In genomic region chr9:87502446-87503232, GRCh38 we compare ENCODE assay signal across 13 cellular contexts. TPM values are rescaled to one million over a fixed set of nuclear protein-coding genes. Genes with fewer than 3 reads are reported as not detected.
DNase-seq lines count a peak whose midpoint lies in the region; ATAC-seq, FAIRE-seq and TF ChIP-seq lines count a peak whose summit lies in the region.
"Had no signal": no experiment of that assay in that cellular context is flagged by ENCODE, and none has a peak within 500 bp of the region (broad histone marks: within the 10 kb centered on the region; RNA-seq: fewer than 3 reads in every experiment).

No MANE protein-coding gene starts in this region.

- H3K18ac ChIP-seq in H1 (ENCODE audit: extremely low read depth, low read length): no peak overlapping the region

- in situ Hi-C loops in KBM-7 (cut with MboI; ENCODE audit: low pct_unique_long_range_greater_than_20kb, low sequenced_read_pairs): no loop called here

- H3K27me3 Mint-ChIP-seq in CD14-positive monocyte (ENCODE audit: low read depth in 3 of 3): peaks cover 0 to 2% (median 0%) of the 10 kb centered on the region in 3 donors
- H3K27me3 Mint-ChIP-seq in activated CD4-positive, alpha-beta T cell treated with anti-CD3 and anti-CD28 coated beads for 36 hours: peaks cover 26% of the 10 kb centered on the region
- no peaks in the 10 kb centered on the region for H3K27me3 Mint-ChIP-seq in endodermal cell (ENCODE audit: insufficient read depth)

- H3K23me2 ChIP-seq in H1 (ENCODE audit: low read depth, low read length): peaks cover 9% of the 10 kb centered on the region; the same call in 1 of the 2 replicates

- 0 out of 2 replicates have a peak overlapping the region, but pooled peaks have one; percentile 5 for H2BK15ac ChIP-seq in H1 (ENCODE audit: low read length)

- no peak overlapping the region for H3K4me3 ChIP-seq in H1 (ENCODE audit: extremely low read depth in 1 of 4, insufficient read depth in 2 of 4, low read depth in 3 of 4, low read length in 4 of 4)
- H3K4me3 ChIP-seq in neural cell (ENCODE audit: low read length): peak overlapping the region; percentile 30
- H3K4me3 ChIP-seq in endodermal cell (ENCODE audit: low read length): no peak overlapping the region

- no peak overlapping the region for H3K23ac ChIP-seq in H1 (ENCODE audit: insufficient read length)

- H3K4me3 Mint-ChIP-seq in CD14-positive monocyte (peak overlapping the region; percentile 60 to 78), endodermal cell (no peak overlapping the region)
- no peak overlapping the region for H3K4me3 Mint-ChIP-seq in activated CD4-positive, alpha-beta T cell treated with anti-CD3 and anti-CD28 coated beads for 36 hours
- H3K4me3 Mint-ChIP-seq: memory B cell had no signal

- no peak overlapping the region for H2BK120ac ChIP-seq in H1 (replicated peaks; ENCODE audit: low read depth, low read length)

- TF ChIP-seq CTCF in CD14-positive monocyte (IDR thresholded peaks at IDR 0.05) (no peak), H1 (IDR thresholded peaks at IDR 0.05; ENCODE audit: control extremely low read depth in 1 of 3, insufficient read depth in 1 of 3, low read depth in 1 of 3, low read length in 3 of 3) (no peak), neural cell (IDR thresholded peaks at IDR 0.05; ENCODE audit: poor library complexity, severe bottlenecking) (no peak), endodermal cell (conservative IDR thresholded peaks at IDR 0.05) (no peak)

- H3K36me3 ChIP-seq in H1 (ENCODE audit: control insufficient read depth in 2 of 4, insufficient read depth in 4 of 4, low read length in 3 of 4) (peaks cover 5 to 42% (median 10%) of the 10 kb centered on the region in 4 experiments), neural cell (ENCODE audit: insufficient read depth, low read length) (peaks cover 6% of the 10 kb centered on the region), endodermal cell (ENCODE audit: control insufficient read depth, insufficient read depth, low read length) (peaks cover 48% of the 10 kb centered on the region)

- H3K4me1 Mint-ChIP-seq in CD14-positive monocyte (peaks cover 63% of the 10 kb centered on the region), endodermal cell (peaks cover 33% of the 10 kb centered on the region)
- peaks cover 30% of the 10 kb centered on the region for H3K4me1 Mint-ChIP-seq in activated CD4-positive, alpha-beta T cell treated with anti-CD3 and anti-CD28 coated beads for 36 hours

- H3K4me2 ChIP-seq in H1 (ENCODE audit: insufficient read depth in 1 of 2, low read depth in 2 of 2, low read length in 2 of 2) (no peak overlapping the region; a peak in 1 of 4 replicates), neural cell (ENCODE audit: low read length) (no peak overlapping the region)

- no peak overlapping the region for H2AFZ ChIP-seq in H1 (ENCODE audit: low read length)
- H2AFZ ChIP-seq in neural cell (ENCODE audit: low read depth, low read length): no peak overlapping the region

- H3K79me2 ChIP-seq in H1 (ENCODE audit: control insufficient read depth in 1 of 2, insufficient read depth in 2 of 2, low read length in 2 of 2) (peaks cover 9 to 91% of the 10 kb centered on the region in 2 experiments), neural cell (replicated peaks; ENCODE audit: insufficient read depth, low read length) (peaks cover 59% of the 10 kb centered on the region)

- H3K14ac ChIP-seq in H1 (ENCODE audit: insufficient read length): no peak overlapping the region

- H4K20me1 ChIP-seq in H1 (replicated peaks in 1 of 2; ENCODE audit: control insufficient read depth in 1 of 2, insufficient read depth in 2 of 2, low read length in 2 of 2) (peaks cover 12 to 16% of the 10 kb centered on the region in 2 experiments), neural cell (ENCODE audit: insufficient read depth) (no peaks in the 10 kb centered on the region)

- H3K4ac ChIP-seq in H1 (replicated peaks; ENCODE audit: insufficient read length, low read depth, low read length): no peak overlapping the region

- no peak overlapping the region for H2BK20ac ChIP-seq in H1 (ENCODE audit: low read length)

- TF ChIP-seq POLR2A in H1 (IDR thresholded peaks at IDR 0.05; ENCODE audit: control extremely low read depth in 1 of 2, low read depth in 2 of 2, low read length in 2 of 2): no peak

- H3K9me3 ChIP-seq in H1 (ENCODE audit: insufficient read depth in 2 of 2, low read depth in 1 of 2, low read length in 1 of 2) (no peaks in the 10 kb centered on the region), neural cell (ENCODE audit: low read length) (no peaks in the 10 kb centered on the region), endodermal cell (ENCODE audit: control insufficient read depth, low read length) (no peaks in the 10 kb centered on the region)
- H3K9me3 ChIP-seq: BE2C had no signal

- H4K91ac ChIP-seq in H1 (replicated peaks; ENCODE audit: insufficient read length, low read length): no peak overlapping the region

- CTCF ChIA-PET in H1 (lab: Charles Lee; ENCODE audit: partially characterized antibody): interaction anchor here (1.1 to 1.7 kb wide), 3 partner anchors 10 to 26 kb away, joined by 3 to 4 read pairs (median 3); no protein-coding TSS in a partner anchor
- CTCF ChIA-PET in activated CD4-positive, alpha-beta T cell treated with anti-CD3 and anti-CD28 coated beads for 36 hours (lab: Charles Lee): no interaction called here

- H3K56ac ChIP-seq in H1 (replicated peaks; ENCODE audit: insufficient read length, low read depth, low read length): no peak overlapping the region

- no peaks in the 10 kb centered on the region for H3F3A ChIP-seq in neural cell (ENCODE audit: insufficient read depth, low read length, poor library complexity, severe bottlenecking)

- H4K8ac ChIP-seq in H1 (ENCODE audit: extremely low read depth, insufficient read depth, low read length): no peak overlapping the region

- peaks cover 0 to 2% (median 0%) of the 10 kb centered on the region in 4 experiments; a peak in 1 of 7 replicates for H3K4me1 ChIP-seq in H1 (replicated peaks in 1 of 4; ENCODE audit: control insufficient read depth in 3 of 4, insufficient read depth in 4 of 4, low read length in 3 of 4)
- no peaks in the 10 kb centered on the region for H3K4me1 ChIP-seq in endodermal cell (ENCODE audit: control insufficient read depth, insufficient read depth, low read length)

- peaks cover 0 to 3% (median 0%) of the 10 kb centered on the region in 7 donors for H3K9me3 Mint-ChIP-seq in CD14-positive monocyte
- H3K9me3 Mint-ChIP-seq in activated CD4-positive, alpha-beta T cell treated with anti-CD3 and anti-CD28 coated beads for 36 hours (ENCODE audit: low read depth): no peaks in the 10 kb centered on the region
- H3K9me3 Mint-ChIP-seq in endodermal cell: no peaks in the 10 kb centered on the region
- H3K9me3 Mint-ChIP-seq: memory B cell had no signal

- H3K9ac ChIP-seq in H1 (replicated peaks in 1 of 4; ENCODE audit: extremely low read depth in 1 of 4, low read depth in 3 of 4, low read length in 3 of 4) (no peak overlapping the region), neural cell (ENCODE audit: low read length) (no peak overlapping the region), endodermal cell (ENCODE audit: extremely low read depth, low read length, poor library complexity, severe bottlenecking) (no peak overlapping the region)

- ATAC-seq in activated CD4-positive, alpha-beta T cell treated with anti-CD3 and anti-CD28 coated beads for 36 hours: no peak
- ATAC-seq: PC-3 had no signal

- WGBS in H1 (ENCODE audit: extremely low coverage in 1 of 2, insufficient coverage in 1 of 2, insufficient read length in 1 of 2, insufficient replicate concordance in 2 of 2, low coverage in 1 of 2, low lambda C conversion rate in 2 of 2, missing lambda C conversion rate in 1 of 2), 2 experiments: 95% methylated on average over 6 of the region's 6 CpGs; no CpG with 5 or more reads in 1 of the 2 experiments
- WGBS in endodermal cell (ENCODE audit: insufficient coverage in 1 of 2, insufficient read length in 1 of 2), 2 experiments: 93 to 98% methylated on average over 5 to 6 of the region's 6 CpGs

- no peaks in the 10 kb centered on the region for H3K9me2 ChIP-seq in neural cell (ENCODE audit: insufficient read depth, low read length)

- POLR2A ChIA-PET in H1 (lab: Charles Lee; ENCODE audit: partially characterized antibody): interaction anchor here (1.2 to 1.7 kb wide), 3 partner anchors 8 to 111 kb away, joined by 4 to 5 read pairs (median 4); no protein-coding TSS in a partner anchor
- POLR2A ChIA-PET in activated CD4-positive, alpha-beta T cell treated with anti-CD3 and anti-CD28 coated beads for 36 hours (lab: Charles Lee): no interaction called here

- FAIRE-seq in H1 (lab: Jason Lieb, UNC): no peak

- H3K27ac ChIP-seq in H1 (ENCODE audit: low read depth, low read length): no peak overlapping the region
- no peak overlapping the region for H3K27ac ChIP-seq in neural cell (ENCODE audit: low read length)
- H3K27ac ChIP-seq in endodermal cell (ENCODE audit: low read depth, low read length): no peak overlapping the region

- H3K27me3 ChIP-seq in H1 (replicated peaks in 1 of 4; ENCODE audit: control insufficient read depth in 3 of 4, extremely low read depth in 1 of 4, insufficient read depth in 3 of 4, low read length in 3 of 4) (no peaks in the 10 kb centered on the region), neural cell (ENCODE audit: insufficient read depth, low read depth, low read length) (no peaks in the 10 kb centered on the region), endodermal cell (ENCODE audit: control insufficient read depth, insufficient read depth, low read length, poor library complexity, severe bottlenecking) (no peaks in the 10 kb centered on the region)
- H3K27me3 ChIP-seq: BE2C had no signal

- intact Hi-C loops in CD14-positive monocyte (cut with micrococcal nuclease): loop anchor here (2.0 to 10.0 kb wide), 4 partner anchors 14 to 292 kb away; no protein-coding TSS in a partner anchor
- intact Hi-C loops in activated CD4-positive, alpha-beta T cell treated with anti-CD3 and anti-CD28 coated beads for 36 hours (cut with DNase I, micrococcal nuclease): no loop called here

- DNase-seq in CD14-positive monocyte (ENCODE audit: low spot score): peak; percentile 55
- peak; percentile 40 for DNase-seq in NCI-H2029 (lab: John Stamatoyannopoulos, UW)
- no peak for DNase-seq in H1 (ENCODE audit: low read depth in 1 of 2, low spot score in 2 of 2)
- no peak for DNase-seq in activated CD4-positive, alpha-beta T cell treated with anti-CD3 and anti-CD28 coated beads for 36 hours
- no peak for DNase-seq in KBM-7
- no peak for DNase-seq in NCI-H446 treated with DMSO at 0.1 percent for 48 hours (lab: John Stamatoyannopoulos, UW)
- DNase-seq in endodermal cell: no peak
- DNase-seq: BE2C, GDM1, PC-3, T-helper 9 cell had no signal

- peaks cover 15% of the 10 kb centered on the region for H3K79me1 ChIP-seq in H1 (ENCODE audit: low read depth, low read length)

- no peak overlapping the region; the same call in 1 of the 2 replicates for H2AK5ac ChIP-seq in H1 (ENCODE audit: low read depth, low read length)

- TF ChIP-seq RAD21 in H1 (IDR thresholded peaks at IDR 0.05 in 1 of 2, conservative IDR thresholded peaks at IDR 0.05 in 1 of 2; ENCODE audit: low read depth in 2 of 2, low read length in 2 of 2) (no peak), neural cell (conservative IDR thresholded peaks at IDR 0.05) (no peak)

- H4K5ac ChIP-seq in H1 (ENCODE audit: insufficient read length, low read depth, low read length): no peak overlapping the region

- H3K27ac Mint-ChIP-seq in CD14-positive monocyte (peak overlapping the region; percentile 92 to 97 (median 94)), endodermal cell (no peak overlapping the region)
- H3K27ac Mint-ChIP-seq in activated CD4-positive, alpha-beta T cell treated with anti-CD3 and anti-CD28 coated beads for 36 hours: no peak overlapping the region
- H3K27ac Mint-ChIP-seq: memory B cell had no signal

- H3K36me3 Mint-ChIP-seq in CD14-positive monocyte (peaks cover 59 to 62% of the 10 kb centered on the region in 2 donors), endodermal cell (ENCODE audit: low read depth) (peaks cover 61% of the 10 kb centered on the region)
- H3K36me3 Mint-ChIP-seq in activated CD4-positive, alpha-beta T cell treated with anti-CD3 and anti-CD28 coated beads for 36 hours (ENCODE audit: low read depth): no peaks in the 10 kb centered on the region
- H3K36me3 Mint-ChIP-seq: memory B cell had no signal

- no peak overlapping the region for H2BK5ac ChIP-seq in H1 (ENCODE audit: low read depth, low read length)

- H2BK12ac ChIP-seq in H1 (ENCODE audit: low read depth, low read length): no peak overlapping the region

- TF ChIP-seq EP300 in H1 (IDR thresholded peaks at IDR 0.05; ENCODE audit: borderline replicate concordance in 1 of 2, low read depth in 2 of 2, low read length in 2 of 2) (no peak), neural cell (conservative IDR thresholded peaks at IDR 0.05; ENCODE audit: poor library complexity, severe bottlenecking) (no peak)

RNA-seq across cellular contexts. Expression of gene DAPK1, which starts 5.0 kb away (rescaled TPM):
- polyA plus RNA-seq in CD14-positive monocyte (10 to 100 TPM; 24.1 to 44.4 TPM), H1 (2011; rRNA removed) (62.4 and 64.9 TPM in 2 replicates), neural cell (45.0 and 57.3 TPM in 2 replicates)
- total RNA-seq in H1 (2021; fragmentation: NEBNext Ultra II Directional; extraction: Animal tissue kit (Norgen Biotek cat#: 25700)): 128 and 131 TPM in 2 replicates
- polyA plus RNA-seq in H1 (2011; cell fraction: cytosol; rRNA removed): 73.1 TPM
- polyA plus RNA-seq in H1 (2011; cell fraction: nucleus; rRNA removed): 156 TPM
- polyA plus RNA-seq in H1 (2012, experiment 1 of 2): 57.1 to 67.3 TPM (median 64.0 TPM) in 4 replicates
- 12.9 TPM for polyA plus RNA-seq in H1 (2012, experiment 2 of 2)
- polyA plus RNA-seq in H1 (2013, experiment 1 of 2): 33.3 TPM
- polyA plus RNA-seq in H1 (2013, experiment 2 of 2): 34.1 TPM
- polyA minus RNA-seq in H1 (2011; rRNA and poly(A)+ RNA removed): 255 and 314 TPM in 2 replicates
- 78.8 TPM for polyA minus RNA-seq in H1 (2011; cell fraction: cytosol; rRNA and poly(A)+ RNA removed)
- 203 TPM for polyA minus RNA-seq in H1 (2011; cell fraction: nucleus; rRNA and poly(A)+ RNA removed)
- polyA minus RNA-seq in neural cell: 90.8 and 92.6 TPM in 2 replicates
- 1 to 10 TPM; 3.9 to 5.6 TPM for total RNA-seq in activated CD4-positive, alpha-beta T cell treated with anti-CD3 and anti-CD28 coated beads for 36 hours
- 100 to 1,000 TPM; 117 to 139 TPM for total RNA-seq in endodermal cell
- polyA plus RNA-seq in endodermal cell (2013, experiment 1 of 2): 39.1 TPM
- 33.2 TPM for polyA plus RNA-seq in endodermal cell (2013, experiment 2 of 2)
- total RNA-seq: PC-3 had no signal

Comparison
In these comparisons a context has a peak if more than half of its experiments do, and no peak if none do; other contexts are left out.
1. DNase-seq: peak in CD14-positive monocyte (single experiment) and NCI-H2029 (single experiment); none in H1 (0 of 2), activated CD4-positive, alpha-beta T cell treated with anti-CD3 and anti-CD28 coated beads for 36 hours (single experiment), KBM-7 (single experiment), NCI-H446 treated with DMSO at 0.1 percent for 48 hours (single experiment) and endodermal cell (single experiment).
2. H3K27ac Mint-ChIP-seq: peak in CD14-positive monocyte (7 of 7); none in activated CD4-positive, alpha-beta T cell treated with anti-CD3 and anti-CD28 coated beads for 36 hours (single experiment) and endodermal cell (single experiment).
3. H3K4me3 Mint-ChIP-seq: peak in CD14-positive monocyte (2 of 2); none in activated CD4-positive, alpha-beta T cell treated with anti-CD3 and anti-CD28 coated beads for 36 hours (single experiment) and endodermal cell (single experiment).
4. RNA of gene DAPK1, which starts 5.0 kb away (total RNA-seq): 117 to 139 TPM in endodermal cell and 128 to 131 TPM in H1; 3.9 to 5.6 TPM in activated CD4-positive, alpha-beta T cell treated with anti-CD3 and anti-CD28 coated beads for 36 hours; every median in the first group is over 10 times any median in the second.
5. intact Hi-C loops: an anchor here in CD14-positive monocyte (2.0 to 10.0 kb wide); none called in activated CD4-positive, alpha-beta T cell treated with anti-CD3 and anti-CD28 coated beads for 36 hours.